ENCODE assay signal across 1 cellular context in genomic region chr14:71372411-71372838, GRCh38.
TF ChIP-seq lines count a peak whose summit lies in the region.

No MANE protein-coding gene starts in this region.

TF ChIP-seq in GM23338, 12 proteins besides CTCF, POLR2A, EP300 and RAD21 (continued from another document):
- no peak for TF ChIP-seq ZNF462 (CRISPR knock-in tag; IDR thresholded peaks at IDR 0.05)
- no peak for TF ChIP-seq ZNF114 (CRISPR knock-in tag; IDR thresholded peaks at IDR 0.05)
- TF ChIP-seq CREB1 (CRISPR knock-in tag; IDR thresholded peaks at IDR 0.05; ENCODE audit: low read depth), result no peak
- no peak for TF ChIP-seq STAT1 (IDR thresholded peaks at IDR 0.05; ENCODE audit: unreplicated experiment)
- TF ChIP-seq EZH2 (IDR thresholded peaks at IDR 0.05; ENCODE audit: low read depth, unreplicated experiment), result no peak
- no peak for TF ChIP-seq JUNB (IDR thresholded peaks at IDR 0.05; ENCODE audit: unreplicated experiment)
